In genomic region chr6:144266091-144266649, GRCh38 we compare ENCODE assay signal across 9 cellular contexts. TPM values are rescaled to one million over a fixed set of nuclear protein-coding genes. Genes with fewer than 3 reads are reported as not detected.
DNase-seq lines count a peak whose midpoint lies in the region; ATAC-seq, FAIRE-seq and TF ChIP-seq lines count a peak whose summit lies in the region.
"Had no signal": no experiment of that assay in that cellular context is flagged by ENCODE, and none has a peak within 500 bp of the region (broad histone marks: within the 10 kb centered on the region; RNA-seq: fewer than 3 reads in every experiment).

No MANE protein-coding gene starts in this region.

- DNase-seq in LHCN-M2 (ENCODE audit: low read depth) (peak; percentile 99), choroid plexus epithelial cell (ENCODE audit: low read depth) (peak; percentile 92), right lobe of liver (no peak), transverse colon (peak; percentile 11), NCI-H748 (lab: John Stamatoyannopoulos, UW; ENCODE audit: unreplicated experiment) (no peak), kidney (no peak), Ammon's horn (ENCODE audit: low spot score) (no peak)
- no peak for DNase-seq in stimulated activated CD4-positive, alpha-beta T cell treated with anti-CD3 and anti-CD28 coated beads, Interleukin-12 subunit alpha, Interleukin-12 subunit beta, amount 100 ng/mL, for 4 hours
- DNase-seq: effector CD8-positive, alpha-beta T cell had no signal

- H3K27me3 ChIP-seq in right lobe of liver (no peaks in the 10 kb centered on the region), transverse colon (no peaks in the 10 kb centered on the region)

- 83% methylated on average over 6 of the region's 6 CpGs for WGBS in right lobe of liver (ENCODE audit: insufficient coverage, low coverage, low lambda C conversion rate, missing lambda C conversion rate)
- WGBS in transverse colon (ENCODE audit: low coverage in 1 of 2), 2 donors, result 44 to 71% methylated on average over 1 to 6 of the region's 6 CpGs

- no peak for FAIRE-seq in kidney (lab: Jason Lieb, UNC)

- H3K27ac ChIP-seq in right lobe of liver (peak overlapping the region in 1 of 3 donors; percentile 32), transverse colon (peak overlapping the region; percentile 28 to 49 (median 34)), kidney (ENCODE audit: low read depth in 2 of 2, low read length in 2 of 2) (no peak overlapping the region)

- H3K4me1 ChIP-seq in right lobe of liver, result peaks cover 0 to 26% (median 6%) of the 10 kb centered on the region in 4 donors
- peaks cover 0 to 20% (median 8%) of the 10 kb centered on the region in 4 donors for H3K4me1 ChIP-seq in transverse colon
- peaks cover 0 to 4% of the 10 kb centered on the region in 2 donors for H3K4me1 ChIP-seq in kidney (ENCODE audit: control insufficient read depth in 1 of 2, insufficient read depth in 1 of 2, low read depth in 1 of 2, low read length in 2 of 2)

- intact Hi-C loops in right lobe of liver (cut with DNase I) (no loop called here), transverse colon (cut with DNase I; ENCODE audit: low total_unique reads) (no loop called here), kidney (cut with DNase I) (no loop called here)

- in situ Hi-C loops in transverse colon (cut with MboI; ENCODE audit: low pct_ligation_motif_present in 1 of 4, low pct_unique_long_range_greater_than_20kb in 1 of 4, low sequenced_read_pairs in 3 of 4), result no loop called here

- peak in 3 of 4 donors; percentile 44 to 60 (median 47) for ATAC-seq in right lobe of liver

- TF ChIP-seq EP300 in transverse colon (IDR thresholded peaks at IDR 0.05; ENCODE audit: low read depth), result peak; percentile 89

- H3K9me3 ChIP-seq in right lobe of liver, result no peaks in the 10 kb centered on the region
- no peaks in the 10 kb centered on the region for H3K9me3 ChIP-seq in transverse colon
- H3K9me3 ChIP-seq in kidney (ENCODE audit: control insufficient read depth in 1 of 2, low read length in 2 of 2), result peaks cover 0 to 3% of the 10 kb centered on the region in 2 donors

- H3K36me3 ChIP-seq in right lobe of liver (no peaks in the 10 kb centered on the region), transverse colon (no peaks in the 10 kb centered on the region), kidney (ENCODE audit: control insufficient read depth in 1 of 2, insufficient read depth in 2 of 2, low read length in 2 of 2) (no peaks in the 10 kb centered on the region)

- no peak overlapping the region for H3K9ac ChIP-seq in kidney (ENCODE audit: low read length in 2 of 2)

- no peak for TF ChIP-seq POLR2A in right lobe of liver (IDR thresholded peaks at IDR 0.05)
- TF ChIP-seq POLR2A in transverse colon (IDR thresholded peaks at IDR 0.05), result no peak

- TF ChIP-seq CTCF in choroid plexus epithelial cell (conservative IDR thresholded peaks at IDR 0.05; ENCODE audit: low read depth, low read length) (no peak), right lobe of liver (IDR thresholded peaks at IDR 0.05) (no peak), transverse colon (IDR thresholded peaks at IDR 0.05) (no peak), kidney (IDR thresholded peaks at IDR 0.05; ENCODE audit: borderline replicate concordance, extremely low read depth, insufficient read depth) (no peak)

- peak overlapping the region; percentile 29 for H3K4me3 ChIP-seq in choroid plexus epithelial cell (ENCODE audit: low read depth, low read length)
- H3K4me3 ChIP-seq in right lobe of liver, result no peak overlapping the region
- H3K4me3 ChIP-seq in transverse colon, result no peak overlapping the region
- H3K4me3 ChIP-seq in kidney (ENCODE audit: low read length in 2 of 2), result no peak overlapping the region

RNA-seq across cellular contexts. Expression of gene UTRN, which starts 19.0 kb away (rescaled TPM):
- total RNA-seq in LHCN-M2 (2014; rRNA removed) (71.8 and 92.4 TPM in 2 replicates), right lobe of liver (10 to 100 TPM; 27.7 to 66.5 (median 40.8) TPM), transverse colon (100 to 1,000 TPM in 1 of 4 donors, 10 to 100 TPM in 3; 42.3 to 134 (median 94.1) TPM), kidney (210 TPM)
- polyA plus RNA-seq in LHCN-M2 (2012), result 21.7 TPM
- polyA plus RNA-seq in kidney (ENCODE audit: insufficient read depth, low read depth, low replicate concordance), result 8.3 TPM

Comparison
In these comparisons a context has a peak if more than half of its experiments do, and no peak if none do; other contexts are left out.
1. DNase-seq: peak in LHCN-M2 (single experiment), choroid plexus epithelial cell (single experiment) and transverse colon (single experiment); none in right lobe of liver (0 of 3), stimulated activated CD4-positive, alpha-beta T cell treated with anti-CD3 and anti-CD28 coated beads, Interleukin-12 subunit alpha, Interleukin-12 subunit beta, amount 100 ng/mL, for 4 hours (single experiment), NCI-H748 (single experiment), kidney (single experiment) and Ammon's horn (single experiment).
2. H3K27ac ChIP-seq: peak in transverse colon (4 of 4); none in kidney (0 of 2).